Comparison of ENCODE assay signal across 10 cellular contexts in genomic region chr20:3250091-3250504, GRCh38. TPM values are rescaled to one million over a fixed set of nuclear protein-coding genes. Genes with fewer than 3 reads are reported as not detected.
DNase-seq lines count a peak whose midpoint lies in the region; ATAC-seq and TF ChIP-seq lines count a peak whose summit lies in the region.
"Had no signal": no experiment of that assay in that cellular context is flagged by ENCODE, and none has a peak within 500 bp of the region (broad histone marks: within the 10 kb centered on the region; RNA-seq: fewer than 3 reads in every experiment).

No MANE protein-coding gene starts in this region.

- intact Hi-C loops in activated CD4-positive, alpha-beta T cell treated with anti-CD3 and anti-CD28 coated beads, Interleukin-2, amount 10 ng/mL, durations not matched to agents 24 days and 14 days (cut with micrococcal nuclease): no loop called here
- intact Hi-C loops in upper lobe of right lung (cut with DNase I): no loop called here

- no peaks in the 10 kb centered on the region for H3K4me1 ChIP-seq in OCI-LY1 (ENCODE audit: insufficient read depth, low read length, severe bottlenecking)
- peaks cover 10% of the 10 kb centered on the region for H3K4me1 ChIP-seq in upper lobe of right lung

- H3K9me3 ChIP-seq in OCI-LY1 (ENCODE audit: low read length) (no peaks in the 10 kb centered on the region), upper lobe of right lung (no peaks in the 10 kb centered on the region)
- H3K9me3 ChIP-seq: BLaER1 treated with 17β-estradiol and CSF1 and Interleukin-3, amounts not matched to agents 10 nM and 100 nM had no signal

- H2AFZ ChIP-seq in OCI-LY1 (ENCODE audit: low read length): no peak overlapping the region

- H3K9me2 ChIP-seq in OCI-LY1 (ENCODE audit: low read depth, low read length): no peaks in the 10 kb centered on the region

- H3K27ac ChIP-seq in OCI-LY1 (ENCODE audit: low read depth, low read length, poor library complexity, severe bottlenecking): no peak overlapping the region
- no peak overlapping the region for H3K27ac ChIP-seq in upper lobe of right lung
- H3K27ac ChIP-seq: BLaER1 treated with 17β-estradiol and CSF1 and Interleukin-3, amounts not matched to agents 10 nM and 100 nM had no signal

- no peaks in the 10 kb centered on the region for H4K20me1 ChIP-seq in OCI-LY1 (ENCODE audit: insufficient read depth, low read length)

- no peak overlapping the region for H3K4me2 ChIP-seq in OCI-LY1 (ENCODE audit: low read length)

- H3K36me3 ChIP-seq in OCI-LY1 (ENCODE audit: insufficient read depth, low read length): no peaks in the 10 kb centered on the region
- H3K36me3 ChIP-seq in upper lobe of right lung: peaks cover 34% of the 10 kb centered on the region

- TF ChIP-seq CTCF in OCI-LY1 (IDR thresholded peaks at IDR 0.05; ENCODE audit: low read length) (peak; percentile 42; the same call in 1 of the 2 replicates), epithelial cell of esophagus (IDR thresholded peaks at IDR 0.05; ENCODE audit: insufficient read depth, low read depth, low read length, missing control alignments) (peak; percentile 48), upper lobe of right lung (IDR thresholded peaks at IDR 0.05) (peak; percentile 9)

- H3K27ac Mint-ChIP-seq in activated CD4-positive, alpha-beta T cell treated with anti-CD3 and anti-CD28 coated beads, Interleukin-2, amount 10 ng/mL, durations not matched to agents 24 days and 14 days: no peak overlapping the region

- H3K4me3 Mint-ChIP-seq in activated CD4-positive, alpha-beta T cell treated with anti-CD3 and anti-CD28 coated beads, Interleukin-2, amount 10 ng/mL, durations not matched to agents 24 days and 14 days: peak overlapping the region; percentile 47

- no peaks in the 10 kb centered on the region for H3F3A ChIP-seq in OCI-LY1 (ENCODE audit: insufficient read depth, low read length)

- peaks cover 1% of the 10 kb centered on the region for H3K4me1 Mint-ChIP-seq in activated CD4-positive, alpha-beta T cell treated with anti-CD3 and anti-CD28 coated beads, Interleukin-2, amount 10 ng/mL, durations not matched to agents 24 days and 14 days

- DNase-seq in activated CD4-positive, alpha-beta T cell treated with anti-CD3 and anti-CD28 coated beads, Interleukin-2, amount 10 ng/mL, durations not matched to agents 24 days and 14 days: no peak
- no peak for DNase-seq in activated CD4-positive, alpha-beta T cell treated with anti-CD3 and anti-CD28 coated beads for 48 hours
- DNase-seq in epithelial cell of esophagus (ENCODE audit: low read depth) (peak; percentile 34), upper lobe of right lung (no peak), SW 1271 (lab: John Stamatoyannopoulos, UW) (no peak), NCI-H1105 (lab: John Stamatoyannopoulos, UW) (no peak)
- DNase-seq: effector CD8-positive, alpha-beta T cell had no signal

- H3K79me2 ChIP-seq in OCI-LY1 (ENCODE audit: insufficient read depth, low read length): no peaks in the 10 kb centered on the region

- ATAC-seq in upper lobe of right lung (peak; percentile 12), GM18861 (IDR thresholded peaks at IDR 0.05; ENCODE audit: unreplicated experiment) (no peak)

- no peak overlapping the region for H3K9ac ChIP-seq in OCI-LY1 (ENCODE audit: low read length)

- peaks cover 24% of the 10 kb centered on the region for H3K27me3 Mint-ChIP-seq in activated CD4-positive, alpha-beta T cell treated with anti-CD3 and anti-CD28 coated beads, Interleukin-2, amount 10 ng/mL, durations not matched to agents 24 days and 14 days

- H3K9me3 Mint-ChIP-seq in activated CD4-positive, alpha-beta T cell treated with anti-CD3 and anti-CD28 coated beads, Interleukin-2, amount 10 ng/mL, durations not matched to agents 24 days and 14 days: no peaks in the 10 kb centered on the region

- H3K36me3 Mint-ChIP-seq in activated CD4-positive, alpha-beta T cell treated with anti-CD3 and anti-CD28 coated beads, Interleukin-2, amount 10 ng/mL, durations not matched to agents 24 days and 14 days (ENCODE audit: low read depth): no peaks in the 10 kb centered on the region

- H3K27me3 ChIP-seq in OCI-LY1 (ENCODE audit: insufficient read depth, low read length) (0 out of 2 replicates have a peak, but pooled peaks cover under 1% of the 10 kb centered on the region), upper lobe of right lung (peaks cover 8% of the 10 kb centered on the region)

- H3K4me3 ChIP-seq in OCI-LY1 (ENCODE audit: low read depth, low read length, poor library complexity, severe bottlenecking): no peak overlapping the region
- H3K4me3 ChIP-seq in epithelial cell of esophagus (ENCODE audit: low read length): no peak overlapping the region
- no peak overlapping the region for H3K4me3 ChIP-seq in upper lobe of right lung
- H3K4me3 ChIP-seq: BLaER1 treated with 17β-estradiol and CSF1 and Interleukin-3, amounts not matched to agents 10 nM and 100 nM had no signal

RNA-seq across cellular contexts. Expression of gene SLC4A11, which starts 11.1 kb away (rescaled TPM):
- total RNA-seq in activated CD4-positive, alpha-beta T cell treated with anti-CD3 and anti-CD28 coated beads, Interleukin-2, amount 10 ng/mL, durations not matched to agents 24 days and 14 days: 1.9 and 2.4 TPM in 2 replicates
- total RNA-seq in upper lobe of right lung: 2.7 TPM

RNA-seq across cellular contexts. Expression of gene ITPA, which starts 40.8 kb away (rescaled TPM):
- 102 and 103 TPM in 2 replicates for total RNA-seq in activated CD4-positive, alpha-beta T cell treated with anti-CD3 and anti-CD28 coated beads, Interleukin-2, amount 10 ng/mL, durations not matched to agents 24 days and 14 days
- total RNA-seq in upper lobe of right lung: 43.4 TPM

RNA-seq across cellular contexts. Expression of gene DDRGK1, which starts 45.6 kb away (rescaled TPM):
- total RNA-seq in activated CD4-positive, alpha-beta T cell treated with anti-CD3 and anti-CD28 coated beads, Interleukin-2, amount 10 ng/mL, durations not matched to agents 24 days and 14 days: 59.0 and 70.0 TPM in 2 replicates
- 108 TPM for total RNA-seq in upper lobe of right lung
